ENCODE assay signal across 1 cellular context in the genomic region with DNA sequence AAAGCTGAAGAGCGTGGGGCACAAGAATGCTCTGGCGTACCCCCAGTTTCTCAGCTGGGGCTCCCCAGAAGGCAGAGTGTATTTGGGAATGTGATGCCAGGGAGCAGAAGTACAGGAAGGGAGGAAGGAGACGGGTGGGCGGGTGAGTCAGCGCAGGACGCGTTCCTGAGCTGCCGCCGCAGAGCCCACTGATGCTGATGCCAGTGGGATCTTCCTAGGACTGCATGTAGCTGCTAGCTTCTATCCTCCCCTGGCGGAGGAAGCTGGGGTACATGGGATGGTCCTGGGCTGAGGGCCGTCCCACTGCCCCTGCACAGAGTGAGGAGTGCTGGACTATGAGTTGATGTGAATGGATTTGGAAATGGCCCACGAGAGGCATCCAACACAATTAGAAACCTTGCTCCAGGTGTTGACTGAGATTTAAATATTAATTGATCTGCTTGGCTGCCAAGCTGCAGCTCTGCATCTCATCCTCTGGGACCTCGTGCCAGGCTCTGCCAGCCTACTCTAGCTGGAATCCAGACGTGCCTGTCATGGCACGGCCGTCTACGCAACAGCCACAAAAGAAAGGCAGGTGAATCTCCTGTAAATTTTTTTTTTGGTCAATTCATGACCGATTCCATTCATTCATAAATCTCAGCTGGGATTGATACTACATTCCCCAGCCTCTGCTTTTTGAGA.
A peak's percentile ranks its signal among the peaks of the same experiment; 100 is the strongest.
TF ChIP-seq lines count a peak whose summit lies in the region.

No MANE protein-coding gene starts in this region.

TF ChIP-seq in SK-N-SH, 30 proteins besides CTCF, POLR2A, EP300 and RAD21:
- no peak for TF ChIP-seq GATA2 (CRISPR knock-in tag; IDR thresholded peaks at IDR 0.05)
- no peak for TF ChIP-seq EZH2phosphoT487 (IDR thresholded peaks at IDR 0.05; ENCODE audit: borderline replicate concordance, low read depth)
- TF ChIP-seq JUND (IDR thresholded peaks at IDR 0.05) = peak; percentile 21; the same call in 1 of the 2 replicates
- no peak for TF ChIP-seq RXRA (IDR thresholded peaks at IDR 0.05; ENCODE audit: borderline replicate concordance, low read depth)
